ENCODE assay signal across 1 cellular context in genomic region chr9:127504887-127505251, GRCh38.
TF ChIP-seq lines count a peak whose summit lies in the region.

No MANE protein-coding gene starts in this region.

TF ChIP-seq in GM23338, 12 proteins besides CTCF, POLR2A, EP300 and RAD21:
- no peak for TF ChIP-seq NANOG (IDR thresholded peaks at IDR 0.05; ENCODE audit: borderline replicate concordance)
- TF ChIP-seq ZNF331 (CRISPR knock-in tag; IDR thresholded peaks at IDR 0.05; ENCODE audit: low read depth): no peak
